21 cellular contexts compared by ENCODE assay signal in genomic region chr16:77871932-77872331, GRCh38.
DNase-seq lines count a peak whose midpoint lies in the region; ATAC-seq, FAIRE-seq and TF ChIP-seq lines count a peak whose summit lies in the region.
"Had no signal": no experiment of that assay in that cellular context is flagged by ENCODE, and none has a peak within 500 bp of the region (broad histone marks: within the 10 kb centered on the region; RNA-seq: fewer than 3 reads in every experiment).

No MANE protein-coding gene starts in this region.

- TF ChIP-seq POLR2A in K562 (conservative IDR thresholded peaks at IDR 0.05), result no peak

- no peaks in the 10 kb centered on the region for H3K4me1 ChIP-seq in K562 (replicated peaks in 1 of 2; ENCODE audit: control insufficient read depth in 2 of 2, insufficient read depth in 2 of 2, low read length in 2 of 2)
- H3K4me1 ChIP-seq: A549, Caco-2 had no signal

- no peaks in the 10 kb centered on the region for H3K9me1 ChIP-seq in K562 (ENCODE audit: control insufficient read depth, insufficient read depth, low read length)

- no peak for TF ChIP-seq CTCF in K562 (IDR thresholded peaks at IDR 0.05 in 2 of 3, conservative IDR thresholded peaks at IDR 0.05 in 1 of 3; ENCODE audit: insufficient read depth in 2 of 3, low read depth in 1 of 3, low read length in 3 of 3)

- H3K27ac Mint-ChIP-seq in activated naive CD4-positive, alpha-beta T cell treated with anti-CD3 and anti-CD28 coated beads, Interleukin-2, amount 10 ng/mL, durations not matched to agents 7 days and 5 days, result peak overlapping the region; percentile 64
- H3K27ac Mint-ChIP-seq: B cell; CD4-positive, alpha-beta T cell; CD8-positive, alpha-beta T cell had no signal

- no peaks in the 10 kb centered on the region for H3K27me3 Mint-ChIP-seq in activated naive CD4-positive, alpha-beta T cell treated with anti-CD3 and anti-CD28 coated beads, Interleukin-2, amount 10 ng/mL, durations not matched to agents 7 days and 5 days
- H3K27me3 Mint-ChIP-seq: B cell had no signal

- no peak overlapping the region for H3K9ac ChIP-seq in K562 (ENCODE audit: insufficient read depth in 1 of 2, low read depth in 2 of 2, low read length in 2 of 2)
- H3K9ac ChIP-seq: BLaER1 treated with 17β-estradiol and CSF1 and Interleukin-3, amounts not matched to agents 10 nM and 100 nM had no signal

- no peak overlapping the region for H3K4me2 ChIP-seq in K562 (ENCODE audit: insufficient read depth, low read length)
- H3K4me2 ChIP-seq: A549; BLaER1 treated with 17β-estradiol and CSF1 and Interleukin-3, amounts not matched to agents 10 nM and 100 nM had no signal

- peaks cover 13% of the 10 kb centered on the region for H3K4me1 Mint-ChIP-seq in activated naive CD4-positive, alpha-beta T cell treated with anti-CD3 and anti-CD28 coated beads, Interleukin-2, amount 10 ng/mL, durations not matched to agents 7 days and 5 days
- H3K4me1 Mint-ChIP-seq: B cell had no signal

- no TSS peak for BruUV-seq in K562 (replicated peaks; lab: Mats Ljungman, UMichigan)

- H3K27me3 ChIP-seq in K562 (ENCODE audit: control insufficient read depth in 2 of 2, insufficient read depth in 2 of 2, low read length in 2 of 2), result no peaks in the 10 kb centered on the region; a peak in 1 of 5 replicates
- H3K27me3 ChIP-seq: BLaER1 treated with 17β-estradiol and CSF1 and Interleukin-3, amounts not matched to agents 10 nM and 100 nM had no signal

- CTCF ChIA-PET in activated naive CD4-positive, alpha-beta T cell treated with anti-CD3 and anti-CD28 coated beads, Interleukin-2, amount 10 ng/mL, durations not matched to agents 7 days and 5 days (lab: Charles Lee), result no interaction called here
- CTCF ChIA-PET in K562 (lab: Yijun Ruan, JAX; ENCODE audit: low intra/inter-chr PET ratio), result no interaction called here

- no peaks in the 10 kb centered on the region for H3K36me3 ChIP-seq in K562 (ENCODE audit: control insufficient read depth, insufficient read depth, low read length)
- H3K36me3 ChIP-seq: BLaER1 treated with 17β-estradiol and CSF1 and Interleukin-3, amounts not matched to agents 10 nM and 100 nM had no signal

- H3K4me3 Mint-ChIP-seq in activated naive CD4-positive, alpha-beta T cell treated with anti-CD3 and anti-CD28 coated beads, Interleukin-2, amount 10 ng/mL, durations not matched to agents 7 days and 5 days, result no peak overlapping the region
- H3K4me3 Mint-ChIP-seq: B cell; CD4-positive, alpha-beta T cell; CD8-positive, alpha-beta T cell had no signal

- H3K79me2 ChIP-seq in K562 (ENCODE audit: control insufficient read depth, insufficient read depth, low read length), result no peaks in the 10 kb centered on the region

- intact Hi-C loops in K562 (cut with micrococcal nuclease), result no loop called here

- H3K9me3 ChIP-seq in K562 (replicated peaks; ENCODE audit: control insufficient read depth, insufficient read depth, low read depth, low read length), result no peaks in the 10 kb centered on the region
- H3K9me3 ChIP-seq: A549; BLaER1 treated with 17β-estradiol and CSF1 and Interleukin-3, amounts not matched to agents 10 nM and 100 nM; Caco-2 had no signal

- no peak overlapping the region for H2AFZ ChIP-seq in K562 (ENCODE audit: low read depth, low read length)

- no peak for TF ChIP-seq EP300 in K562 (IDR thresholded peaks at IDR 0.05; ENCODE audit: low read length)

- H3K36me3 Mint-ChIP-seq in activated naive CD4-positive, alpha-beta T cell treated with anti-CD3 and anti-CD28 coated beads, Interleukin-2, amount 10 ng/mL, durations not matched to agents 7 days and 5 days, result no peaks in the 10 kb centered on the region
- H3K36me3 Mint-ChIP-seq: CD8-positive, alpha-beta T cell had no signal

- H3K9me3 Mint-ChIP-seq in activated naive CD4-positive, alpha-beta T cell treated with anti-CD3 and anti-CD28 coated beads, Interleukin-2, amount 10 ng/mL, durations not matched to agents 7 days and 5 days, result no peaks in the 10 kb centered on the region
- H3K9me3 Mint-ChIP-seq: CD4-positive, alpha-beta T cell; CD8-positive, alpha-beta T cell had no signal

- ATAC-seq in K562 (no peak), GM19467 (IDR thresholded peaks at IDR 0.05; ENCODE audit: unreplicated experiment) (no peak), HG03095 (IDR thresholded peaks at IDR 0.05; ENCODE audit: unreplicated experiment) (no peak)
- ATAC-seq: A549; CD8-positive, alpha-beta T cell had no signal

- in situ Hi-C loops in K562 (cut with MboI), result no loop called here

- H3K27ac ChIP-seq in K562 (ENCODE audit: extremely low read depth, low read depth, low read length), result no peak overlapping the region
- H3K27ac ChIP-seq: 22Rv1; A549; BLaER1 treated with 17β-estradiol and CSF1 and Interleukin-3, amounts not matched to agents 10 nM and 100 nM; C4-2B had no signal

- no peak for DNase-seq in activated naive CD4-positive, alpha-beta T cell treated with anti-CD3 and anti-CD28 coated beads, Interleukin-2, amount 10 ng/mL, durations not matched to agents 7 days and 5 days
- DNase-seq in activated naive CD4-positive, alpha-beta T cell treated with anti-CD3 and anti-CD28 coated beads, Interleukin-2, amount 50 U/mL, for 16 hours, result no peak
- DNase-seq in K562 (ENCODE audit: extremely low read depth in 1 of 4, low spot score in 3 of 4), result no peak
- DNase-seq: AML-193; Caco-2; Calu3; CD4-positive, alpha-beta T cell; CD8-positive, alpha-beta T cell; DMS79 treated with DMSO at 0.1 percent for 48 hours; GF-D8 had no signal

- WGBS in K562 (ENCODE audit: insufficient coverage, low coverage, missing lambda C conversion rate), result 0% methylated on average over 1 of the region's 1 CpG

- TF ChIP-seq RAD21 in K562 (CRISPR knock-in tag; conservative IDR thresholded peaks at IDR 0.05 in 1 of 2, IDR thresholded peaks at IDR 0.05 in 1 of 2), result no peak

- POLR2A ChIA-PET in K562 (lab: Yijun Ruan, JAX), result no interaction called here

- H4K20me1 ChIP-seq in K562 (replicated peaks; ENCODE audit: control insufficient read depth, insufficient read depth, low read length), result no peaks in the 10 kb centered on the region
- H4K20me1 ChIP-seq: BLaER1 treated with 17β-estradiol and CSF1 and Interleukin-3, amounts not matched to agents 10 nM and 100 nM had no signal

- H3K4me3 ChIP-seq in K562, result no peak overlapping the region
- H3K4me3 ChIP-seq: A549; BLaER1 treated with 17β-estradiol and CSF1 and Interleukin-3, amounts not matched to agents 10 nM and 100 nM had no signal

- no peak for FAIRE-seq in K562 (lab: Jason Lieb, UNC)
- FAIRE-seq: A549, D721Med, G401.6, GM12891, GM19239 had no signal

TF ChIP-seq in K562, 482 proteins besides CTCF, POLR2A, EP300 and RAD21:
- TF ChIP-seq ZNF280B (CRISPR knock-in tag; IDR thresholded peaks at IDR 0.05) (no peak), RBM25 (IDR thresholded peaks at IDR 0.05; ENCODE audit: low read depth, low read length, severe bottlenecking) (peak; percentile 89), ZFP36 (IDR thresholded peaks at IDR 0.05; ENCODE audit: low read depth, low read length, partially characterized antibody) (peak; percentile 78)
TF ChIP-seq in K562: peak in this region for 2.
